Comparison of ENCODE assay signal across 14 cellular contexts in genomic region chr18:75407468-75408437, GRCh38. TPM values are rescaled to one million over a fixed set of nuclear protein-coding genes. Genes with fewer than 3 reads are reported as not detected.
DNase-seq lines count a peak whose midpoint lies in the region; ATAC-seq and TF ChIP-seq lines count a peak whose summit lies in the region.
"Had no signal": no experiment of that assay in that cellular context is flagged by ENCODE, and none has a peak within 500 bp of the region (broad histone marks: within the 10 kb centered on the region; RNA-seq: fewer than 3 reads in every experiment).

No MANE protein-coding gene starts in this region.

- no peaks in the 10 kb centered on the region for H3K79me2 ChIP-seq in GM23248 (ENCODE audit: insufficient read depth)

- peaks cover 27% of the 10 kb centered on the region for H3F3A ChIP-seq in GM23248 (ENCODE audit: insufficient read depth)

- no peak overlapping the region for H3K27ac Mint-ChIP-seq in WTC11

- peaks cover 26% of the 10 kb centered on the region for H3K4me1 ChIP-seq in GM23248 (ENCODE audit: insufficient read depth)
- H3K4me1 ChIP-seq: right atrium auricular region, upper lobe of right lung had no signal

- no peak overlapping the region; the same call in 1 of the 2 replicates for H3K4me3 Mint-ChIP-seq in WTC11

- TF ChIP-seq CTCF in WTC11 (IDR thresholded peaks at IDR 0.05) = no peak
- TF ChIP-seq CTCF in fibroblast of villous mesenchyme (IDR thresholded peaks at IDR 0.05; ENCODE audit: insufficient read depth, low read depth, low read length) = no peak

- peak overlapping the region; percentile 38 for H3K4me2 ChIP-seq in GM23248 (ENCODE audit: unreplicated experiment)

- H3K9me3 ChIP-seq in GM23248 (ENCODE audit: low read depth) = no peaks in the 10 kb centered on the region
- H3K9me3 ChIP-seq: right atrium auricular region, upper lobe of right lung had no signal

- no peaks in the 10 kb centered on the region for H3K9me2 ChIP-seq in GM23248 (ENCODE audit: insufficient read depth)

- in situ Hi-C loops in GM23248 (cut with MboI) = no loop called here

- H3K36me3 Mint-ChIP-seq in WTC11 = no peaks in the 10 kb centered on the region

- H3K27ac ChIP-seq in GM23248 = peak overlapping the region; percentile 95
- H3K27ac ChIP-seq: right atrium auricular region, upper lobe of right lung had no signal

- WGBS in GM23248 (ENCODE audit: low coverage in 1 of 2, low lambda C conversion rate in 2 of 2, missing lambda C conversion rate in 2 of 2), 2 experiments = 77 to 81% methylated on average over 21 of the region's 21 CpGs

- peak overlapping the region; percentile 58 for H2AFZ ChIP-seq in GM23248

- no peaks in the 10 kb centered on the region for H3K9me3 Mint-ChIP-seq in WTC11

- peak overlapping the region; percentile 73 for H3K9ac ChIP-seq in GM23248

- peaks cover 22% of the 10 kb centered on the region for H3K27me3 Mint-ChIP-seq in WTC11 (ENCODE audit: low read depth)

- DNase-seq in GM23248 = peak; percentile 53
- DNase-seq in WTC11 (ENCODE audit: low spot score) = peak; percentile 31
- DNase-seq in fibroblast of villous mesenchyme (ENCODE audit: low read depth) = peak; percentile 17
- peak; percentile 48 for DNase-seq in renal cortical epithelial cell (ENCODE audit: low read depth)
- no peak for DNase-seq in DMS153 treated with DMSO at 0.1 percent for 48 hours (lab: John Stamatoyannopoulos, UW; ENCODE audit: unreplicated experiment)
- no peak for DNase-seq in occipital lobe (lab: John Stamatoyannopoulos, UW)
- no peak for DNase-seq in DMS114 treated with DMSO at 0.1 percent for 48 hours (lab: John Stamatoyannopoulos, UW; ENCODE audit: unreplicated experiment)
- no peak for DNase-seq in RKO (ENCODE audit: low spot score)
- DNase-seq: KBM-7, NCI-H2171, upper lobe of right lung had no signal

- no peak overlapping the region for H3K4me3 ChIP-seq in GM23248
- H3K4me3 ChIP-seq in fibroblast of villous mesenchyme (ENCODE audit: low read depth, low read length) = no peak overlapping the region
- H3K4me3 ChIP-seq: upper lobe of right lung had no signal

- CTCF ChIA-PET in WTC11 (lab: Charles Lee) = no interaction called here

- H3K4me1 Mint-ChIP-seq in WTC11 = peaks cover 27% of the 10 kb centered on the region

- peak; percentile 90 for ATAC-seq in WTC11

- H3K36me3 ChIP-seq in GM23248 (ENCODE audit: low read depth) = no peaks in the 10 kb centered on the region
- H3K36me3 ChIP-seq: right atrium auricular region, upper lobe of right lung had no signal

- POLR2A ChIA-PET in WTC11 (lab: Charles Lee) = no interaction called here

- no peaks in the 10 kb centered on the region for H3K27me3 ChIP-seq in GM23248 (replicated peaks; ENCODE audit: insufficient read depth)
- H3K27me3 ChIP-seq: right atrium auricular region, upper lobe of right lung had no signal

- no peaks in the 10 kb centered on the region for H4K20me1 ChIP-seq in GM23248 (ENCODE audit: insufficient read depth)

TF ChIP-seq in WTC11, 78 proteins besides CTCF, POLR2A, EP300 and RAD21:
- no peak for TF ChIP-seq FOXP1 (CRISPR knock-in tag; IDR thresholded peaks at IDR 0.05; ENCODE audit: borderline replicate concordance)
- TF ChIP-seq CBFB (CRISPR knock-in tag; IDR thresholded peaks at IDR 0.05; ENCODE audit: low read depth) = no peak

RNA-seq across cellular contexts. Expression of gene SMIM21, which starts 19.8 kb away (rescaled TPM):
- total RNA-seq in GM23248 (2014; rRNA removed; shearing (Covaris generic)) = not detected in 2 replicates
- polyA plus RNA-seq in GM23248 (2016; fragmentation: Nextera tagmentation; extraction: Ambion mirVana) = not detected in 2 replicates
- total RNA-seq in WTC11 (2021) (not detected in 3 replicates), fibroblast of villous mesenchyme (not detected in 2 replicates), renal cortical epithelial cell (not detected in 2 replicates), occipital lobe (not detected)
- total RNA-seq: H4, mesenteric fat pad, right atrium auricular region, upper lobe of right lung had no signal

Comparison
In these comparisons a context has a peak if more than half of its experiments do, and no peak if none do; other contexts are left out.
1. DNase-seq: peak in GM23248 (single experiment), WTC11 (single experiment), fibroblast of villous mesenchyme (single experiment) and renal cortical epithelial cell (single experiment); none in DMS153 treated with DMSO at 0.1 percent for 48 hours (single experiment), occipital lobe (single experiment), DMS114 treated with DMSO at 0.1 percent for 48 hours (single experiment) and RKO (single experiment).